Comparison of ENCODE assay signal across 27 cellular contexts in genomic region chr3:185233328-185233727, GRCh38.
"Had no signal": no experiment of that assay in that cellular context is flagged by ENCODE, and none has a peak within 500 bp of the region (broad histone marks: within the 10 kb centered on the region; RNA-seq: fewer than 3 reads in every experiment).

No MANE protein-coding gene starts in this region.

- DNase-seq: stimulated activated CD4-positive, alpha-beta T cell treated with anti-CD3 and anti-CD28 coated beads, Interleukin-2, amount 100 ng/mL, for 48 hours; stimulated activated CD4-positive, alpha-beta T cell treated with anti-CD3 and anti-CD28 coated beads, Interleukin-4, amount 100 ng/mL, for 1 hour; stimulated activated CD4-positive, alpha-beta T cell treated with anti-CD3 and anti-CD28 coated beads, Interleukin-4, amount 100 ng/mL, for 24 hours; stimulated activated CD4-positive, alpha-beta T cell treated with anti-CD3 and anti-CD28 coated beads, Interleukin-4, amount 100 ng/mL, for 4 hours; stimulated activated CD8-positive, alpha-beta memory T cell treated with anti-CD3 and anti-CD28 coated beads, Interleukin-4, amount 100 ng/mL, for 48 hours; stimulated activated naive B cell treated with anti-CD40 and anti-IgM and Interleukin-4, amounts not matched to agents 10 μg/mL and 1 μg/mL and 100 μg/mL, for 72 hours; stimulated activated naive CD4-positive, alpha-beta T cell; stimulated activated naive CD4-positive, alpha-beta T cell treated with Interleukin-2 at 50 U/mL for 16 hours; stimulated activated naive CD8-positive, alpha-beta T cell treated with anti-CD3 and anti-CD28 coated beads, Interleukin-15, amount 100 ng/mL, for 72 hours; stimulated activated naive CD8-positive, alpha-beta T cell treated with anti-CD3 and anti-CD28 coated beads, Interleukin-15, Interleukin-2, amounts not matched to agents 100 U/mL and 50 U/mL, for 24 hours; stomach; substantia nigra; testis; thyroid gland; tibial artery; transverse colon; trophoblast cell; upper lobe of left lung; upper lobe of right lung; uterus had no signal

- H3K4me3 ChIP-seq: stomach, suprapubic skin, testis, thoracic aorta, thyroid gland, tibial artery, tibial nerve, transverse colon, upper lobe of left lung, upper lobe of right lung, uterus, vagina had no signal

- H3K36me3 ChIP-seq: uterus had no signal

- H3K4me1 ChIP-seq: stomach, suprapubic skin, testis, thyroid gland, tibial artery, tibial nerve, transverse colon, upper lobe of left lung, upper lobe of right lung, uterus, vagina had no signal

- H3K27ac ChIP-seq: stomach, suprapubic skin, testis, thoracic aorta, thyroid gland, tibial artery, tibial nerve, transverse colon, upper lobe of left lung, upper lobe of right lung, uterus, vagina had no signal

- H3K27me3 ChIP-seq: stomach, suprapubic skin, testis, thyroid gland, tibial artery, tibial nerve, transverse colon, upper lobe of left lung, upper lobe of right lung, uterus, vagina had no signal

- FAIRE-seq: urothelium cell line had no signal

- ATAC-seq: stimulated activated effector memory CD8-positive, alpha-beta T cell treated with anti-CD3 and anti-CD28 coated beads, Interleukin-12 subunit alpha, Interleukin-12 subunit beta, amount 100 ng/mL, for 72 hours; stimulated activated memory B cell treated with anti-CD40 and anti-IgM and Interleukin-4, amounts not matched to agents 10 μg/mL and 1 μg/mL and 100 μg/mL, for 72 hours; stimulated activated naive B cell treated with anti-CD40 and anti-IgM and Interleukin-4, amounts not matched to agents 10 μg/mL and 1 μg/mL and 100 μg/mL, for 72 hours; stimulated activated naive CD8-positive, alpha-beta T cell treated with anti-CD3 and anti-CD28 coated beads, Interleukin-15, amount 100 ng/mL, for 72 hours; stimulated activated naive CD8-positive, alpha-beta T cell treated with anti-CD3 and anti-CD28 coated beads, Interleukin-15, Interleukin-2, amounts not matched to agents 100 U/mL and 50 U/mL, for 24 hours; upper lobe of right lung had no signal

- H3K9me3 ChIP-seq: testis, thyroid gland had no signal
